Comparison of ENCODE assay signal across 1 cellular context in the genomic region with DNA sequence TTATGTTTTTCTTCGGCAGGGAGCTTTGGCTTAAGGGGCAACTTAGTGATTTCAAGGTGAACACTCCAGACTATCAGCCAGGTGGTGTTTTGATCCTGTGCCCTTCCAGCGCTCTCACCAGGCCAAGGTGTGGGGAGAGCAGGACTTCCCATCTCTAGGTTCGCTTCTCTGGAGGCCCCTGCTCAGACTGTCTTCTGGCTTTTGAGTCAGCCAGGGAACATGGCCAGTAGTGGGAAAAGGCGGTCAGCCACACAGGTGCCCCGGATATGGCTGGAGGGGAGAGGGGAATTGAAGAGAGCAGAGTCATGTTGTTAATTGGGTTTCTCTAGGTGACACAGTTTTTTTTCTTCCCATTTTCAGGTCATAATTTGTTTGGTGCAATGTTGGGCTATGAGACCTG.
TF ChIP-seq lines count a peak whose summit lies in the region.

No MANE protein-coding gene starts in this region.

TF ChIP-seq in HCT116, 20 proteins besides CTCF, POLR2A, EP300 and RAD21:
- no peak for TF ChIP-seq SIN3A (IDR thresholded peaks at IDR 0.05; ENCODE audit: low read depth)
- TF ChIP-seq CBX3 (IDR thresholded peaks at IDR 0.05; ENCODE audit: low read depth), result no peak
- no peak for TF ChIP-seq ZNF274 (IDR thresholded peaks at IDR 0.05; ENCODE audit: low read depth, low read length)
- no peak for TF ChIP-seq TCF7L2 (IDR thresholded peaks at IDR 0.05; ENCODE audit: borderline replicate concordance, extremely low read depth, insufficient read depth, insufficient read length)
- TF ChIP-seq ELF1 (IDR thresholded peaks at IDR 0.05; ENCODE audit: borderline replicate concordance, low read depth), result no peak
- no peak for TF ChIP-seq FOSL1 (IDR thresholded peaks at IDR 0.05; ENCODE audit: low read depth)
- TF ChIP-seq EZH2 (IDR thresholded peaks at IDR 0.05), result no peak
- no peak for TF ChIP-seq SRF (IDR thresholded peaks at IDR 0.05; ENCODE audit: low read depth)
- TF ChIP-seq ZFX (IDR thresholded peaks at IDR 0.05), result no peak
- no peak for TF ChIP-seq YY1 (IDR thresholded peaks at IDR 0.05; ENCODE audit: extremely low read depth, insufficient replicate concordance, low read depth, low read length)
- TF ChIP-seq POLR2AphosphoS5 (IDR thresholded peaks at IDR 0.05; ENCODE audit: low read depth, low read length), result no peak
- no peak for TF ChIP-seq EZH2phosphoT487 (IDR thresholded peaks at IDR 0.05; ENCODE audit: borderline replicate concordance)
- no peak for TF ChIP-seq JUND (IDR thresholded peaks at IDR 0.05)
- TF ChIP-seq CEBPB (IDR thresholded peaks at IDR 0.05; ENCODE audit: low read depth), result no peak
- no peak for TF ChIP-seq SP1 (IDR thresholded peaks at IDR 0.05; ENCODE audit: low read depth)
- TF ChIP-seq EGR1 (IDR thresholded peaks at IDR 0.05; ENCODE audit: low read depth), result no peak
TF ChIP-seq in HCT116: peak in this region for 0.
